1 cellular context compared by ENCODE assay signal in genomic region chr5:134873987-134874830, GRCh38.
TF ChIP-seq lines count a peak whose summit lies in the region.

Gene TXNDC15 (plus strand): TSS chr5:134874371. CDS start chr5:134874428, 57 bp downstream.

TF ChIP-seq in HEK293, 187 proteins besides CTCF, POLR2A, EP300 and RAD21 (continued from another document and continues in another):
- peak; percentile 50; the same call in 1 of the 2 replicates for TF ChIP-seq ZNF398 (tag by site-specific recombination; IDR thresholded peaks at IDR 0.05)
- peak; percentile 59 for TF ChIP-seq SP2 (tag by site-specific recombination; IDR thresholded peaks at IDR 0.05)
- no peak; the same call in 1 of the 2 replicates for TF ChIP-seq OSR2 (tag by site-specific recombination; IDR thresholded peaks at IDR 0.05)
- TF ChIP-seq ZSCAN18 (tag by site-specific recombination; IDR thresholded peaks at IDR 0.05) = no peak
- TF ChIP-seq ZNF529 (tag by site-specific recombination; IDR thresholded peaks at IDR 0.05; ENCODE audit: insufficient replicate concordance) = no peak
- 0 out of 2 replicates have a peak, but pooled peaks have one; percentile 13 for TF ChIP-seq ZNF239 (tag by site-specific recombination; IDR thresholded peaks at IDR 0.05)
- TF ChIP-seq REST (tag by site-specific recombination; IDR thresholded peaks at IDR 0.05) = peak; percentile 53; the same call in 1 of the 2 replicates
- TF ChIP-seq ZNF501 (tag by site-specific recombination; IDR thresholded peaks at IDR 0.05) = peak; percentile 91; the same call in 1 of the 2 replicates
- no peak for TF ChIP-seq ZNF623 (tag by site-specific recombination; IDR thresholded peaks at IDR 0.05)
- TF ChIP-seq ZNF132 (tag by site-specific recombination; IDR thresholded peaks at IDR 0.05; ENCODE audit: borderline replicate concordance) = no peak
- TF ChIP-seq ZNF416 (tag by site-specific recombination; IDR thresholded peaks at IDR 0.05) = no peak
- no peak for TF ChIP-seq ZFP3 (tag by site-specific recombination; IDR thresholded peaks at IDR 0.05; ENCODE audit: low read depth)
- TF ChIP-seq ZNF274 (IDR thresholded peaks at IDR 0.05; ENCODE audit: low read length) = no peak
- no peak for TF ChIP-seq ZNF274 (tag by site-specific recombination; IDR thresholded peaks at IDR 0.05; ENCODE audit: borderline replicate concordance)
- no peak for TF ChIP-seq ZNF223 (tag by site-specific recombination; IDR thresholded peaks at IDR 0.05)
- TF ChIP-seq ZNF174 (tag by site-specific recombination; IDR thresholded peaks at IDR 0.05) = no peak
- peak; percentile 79 for TF ChIP-seq EGR2 (tag by site-specific recombination; IDR thresholded peaks at IDR 0.05; ENCODE audit: low read depth)
- TF ChIP-seq ZIC2 (tag by site-specific recombination; IDR thresholded peaks at IDR 0.05) = no peak
- no peak for TF ChIP-seq TRIM28 (IDR thresholded peaks at IDR 0.05; ENCODE audit: borderline replicate concordance, low read length)
- peak; percentile 31; the same call in 1 of the 2 replicates for TF ChIP-seq GLIS1 (tag by site-specific recombination; IDR thresholded peaks at IDR 0.05)
- TF ChIP-seq ZNF114 (tag by site-specific recombination; IDR thresholded peaks at IDR 0.05) = no peak
- peak; percentile 78 for TF ChIP-seq KLF16 (tag by site-specific recombination; IDR thresholded peaks at IDR 0.05)
- no peak for TF ChIP-seq ELK4 (IDR thresholded peaks at IDR 0.05; ENCODE audit: borderline replicate concordance, low read depth, low read length)
- TF ChIP-seq ZNF449 (tag by site-specific recombination; IDR thresholded peaks at IDR 0.05) = no peak; the same call in 1 of the 2 replicates
- no peak for TF ChIP-seq ZNF280C (tag by site-specific recombination; IDR thresholded peaks at IDR 0.05)
- peak; percentile 71; the same call in 1 of the 2 replicates for TF ChIP-seq ZNF391 (tag by site-specific recombination; IDR thresholded peaks at IDR 0.05; ENCODE audit: borderline replicate concordance, low read depth)
- TF ChIP-seq ZBTB21 (tag by site-specific recombination; IDR thresholded peaks at IDR 0.05) = peak; percentile 49; the same call in 1 of the 2 replicates
- no peak for TF ChIP-seq ZNF776 (tag by site-specific recombination; IDR thresholded peaks at IDR 0.05; ENCODE audit: borderline replicate concordance)
- TF ChIP-seq ZNF580 (tag by site-specific recombination; IDR thresholded peaks at IDR 0.05) = peak; percentile 74
- TF ChIP-seq ZNF670 (tag by site-specific recombination; IDR thresholded peaks at IDR 0.05; ENCODE audit: low read depth) = no peak
- TF ChIP-seq ZNF23 (tag by site-specific recombination; IDR thresholded peaks at IDR 0.05; ENCODE audit: borderline replicate concordance) = 0 out of 2 replicates have a peak, but pooled peaks have one; percentile 18
- TF ChIP-seq ZNF24 (tag by site-specific recombination; IDR thresholded peaks at IDR 0.05) = peak; percentile 52; the same call in 1 of the 2 replicates
- no peak for TF ChIP-seq IKZF3 (tag by site-specific recombination; IDR thresholded peaks at IDR 0.05)
- no peak for TF ChIP-seq RBAK (tag by site-specific recombination; IDR thresholded peaks at IDR 0.05)
- TF ChIP-seq PATZ1 (tag by site-specific recombination; IDR thresholded peaks at IDR 0.05) = peak; percentile 96
- TF ChIP-seq ZNF785 (tag by site-specific recombination; IDR thresholded peaks at IDR 0.05) = no peak
- TF ChIP-seq HIC1 (tag by site-specific recombination; IDR thresholded peaks at IDR 0.05) = peak; percentile 86
- no peak for TF ChIP-seq ZNF184 (tag by site-specific recombination; IDR thresholded peaks at IDR 0.05)
- no peak for TF ChIP-seq ZNF221 (tag by site-specific recombination; IDR thresholded peaks at IDR 0.05; ENCODE audit: borderline replicate concordance)
- no peak for TF ChIP-seq BCL11B (tag by site-specific recombination; IDR thresholded peaks at IDR 0.05; ENCODE audit: low read depth)
- TF ChIP-seq ZNF544 (tag by site-specific recombination; IDR thresholded peaks at IDR 0.05) = no peak
- peak; percentile 92 for TF ChIP-seq ZFHX2 (tag by site-specific recombination; conservative IDR thresholded peaks at IDR 0.05)
- TF ChIP-seq ZNF10 (tag by site-specific recombination; IDR thresholded peaks at IDR 0.05) = no peak; the same call in 1 of the 2 replicates
- TF ChIP-seq INSM2 (tag by site-specific recombination; IDR thresholded peaks at IDR 0.05) = peak; percentile 64
- TF ChIP-seq SALL2 (tag by site-specific recombination; IDR thresholded peaks at IDR 0.05; ENCODE audit: borderline replicate concordance) = no peak
- TF ChIP-seq BCL11A (tag by site-specific recombination; IDR thresholded peaks at IDR 0.05; ENCODE audit: low read depth) = 0 out of 2 replicates have a peak, but pooled peaks have one; percentile 41
